ENCODE assay signal across 21 cellular contexts in genomic region chr2:219759801-219760200, GRCh38.
"Had no signal": no experiment of that assay in that cellular context is flagged by ENCODE, and none has a peak within 500 bp of the region (broad histone marks: within the 10 kb centered on the region; RNA-seq: fewer than 3 reads in every experiment).

No MANE protein-coding gene starts in this region.

- DNase-seq: KBM-7; MG63; NCI-H1092 treated with DMSO at 0.1 percent for 48 hours; NCI-H1436; NCI-H187; NCI-H2029; NCI-H2081 treated with DMSO at 0.1 percent for 48 hours; NCI-H2171; NCI-H226; NCI-H446; NCI-H510A; NCI-H524 treated with DMSO at 0.1 percent for 48 hours; NCI-H69; NCI-H774; NK-92 treated with Interleukin-12 subunit alpha and Interleukin-12 subunit beta, amount 100 ng/mL, for 24 hours; PC-3; SIG-M5 had no signal

- H3K36me3 ChIP-seq: MG63, SJSA1 had no signal

- H3K27me3 ChIP-seq: MG63, SJSA1 had no signal

- H3K27ac ChIP-seq: RWPE1, SK-N-MC had no signal

- H3K4me3 ChIP-seq: MG63, SJSA1, SK-N-MC had no signal

- H3K9me3 ChIP-seq: MG63 had no signal

- ATAC-seq: Panc1, PC-3 had no signal
